ENCODE assay signal across 1 cellular context in the genomic region with DNA sequence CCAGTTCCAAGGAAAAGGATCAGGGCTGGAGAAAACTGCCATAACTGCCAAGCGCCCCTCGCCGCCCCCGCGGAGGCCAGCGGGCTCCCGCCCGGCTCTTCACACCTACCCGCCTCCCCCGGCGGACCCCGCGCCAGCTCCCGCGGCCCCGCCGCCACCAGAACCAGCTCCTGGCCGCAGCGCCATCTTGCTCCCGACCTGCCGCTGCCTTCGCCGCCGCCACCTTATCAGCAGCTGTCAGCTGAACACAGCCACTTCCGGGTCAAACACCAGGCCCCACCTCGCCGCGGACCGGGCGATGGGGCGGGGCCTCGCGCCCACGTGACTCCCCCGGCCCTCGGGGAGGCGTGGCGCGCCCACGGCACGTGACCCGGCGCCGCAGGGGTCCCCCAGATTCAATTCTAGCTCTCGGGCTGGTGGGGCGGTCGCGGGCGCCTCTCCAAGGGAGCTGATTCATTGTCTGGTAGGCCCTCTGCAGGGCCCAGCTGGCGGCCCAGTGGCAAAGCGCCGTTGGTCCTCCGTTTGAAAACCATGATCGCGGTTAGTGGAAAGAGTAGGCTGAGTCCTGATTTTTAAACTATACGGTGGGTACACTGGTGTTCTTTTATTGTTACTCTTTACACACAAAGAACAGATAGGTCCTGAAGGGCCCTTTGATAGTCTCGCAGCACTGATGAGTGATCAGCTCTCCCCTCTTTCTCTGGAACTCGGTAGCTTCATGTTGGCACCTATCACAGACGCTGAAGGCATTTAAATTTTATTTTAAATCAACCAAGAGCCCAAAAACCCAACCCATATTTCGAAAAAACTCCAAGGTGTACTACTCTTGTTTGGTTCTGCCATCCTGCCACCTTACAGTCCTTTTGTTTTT.
TF ChIP-seq lines count a peak whose summit lies in the region.

Gene SYNRG, minus strand, starts transcription at position 249 of the 871 bp plus-strand sequence. Its CDS starts 63 bp downstream, at position 186.

TF ChIP-seq in GM12878, 131 proteins besides CTCF, POLR2A, EP300 and RAD21 (continued from another document and continues in another):
- TF ChIP-seq TBL1XR1 (IDR thresholded peaks at IDR 0.05; ENCODE audit: low read depth, low read length) (peak; percentile 34; the same call in 1 of the 2 replicates), SIN3A (IDR thresholded peaks at IDR 0.05; ENCODE audit: low read depth, low read length) (peak; percentile 84), NFIC (IDR thresholded peaks at IDR 0.05; ENCODE audit: low read depth, low read length) (no peak), CREB1 (IDR thresholded peaks at IDR 0.05; ENCODE audit: low read depth) (peak; percentile 62; the same call in 1 of the 2 replicates), POU2F2 (IDR thresholded peaks at IDR 0.05; ENCODE audit: borderline replicate concordance, low read depth, low read length) (peak; percentile 80; the same call in 1 of the 3 replicates), YY1 (IDR thresholded peaks at IDR 0.05; ENCODE audit: low read depth, low read length) (peak; percentile 97), GATAD2B (conservative IDR thresholded peaks at IDR 0.05; ENCODE audit: low read depth) (peak; percentile 88; the same call in 1 of the 2 replicates), CBX5 (IDR thresholded peaks at IDR 0.05; ENCODE audit: low read depth) (no peak), SIX5 (IDR thresholded peaks at IDR 0.05; ENCODE audit: low read depth, low read length, severe bottlenecking) (peak; percentile 28), WRNIP1 (IDR thresholded peaks at IDR 0.05; ENCODE audit: borderline replicate concordance, low read depth, low read length) (0 out of 2 replicates have a peak, but pooled peaks have one; percentile 27), BMI1 (IDR thresholded peaks at IDR 0.05; ENCODE audit: borderline replicate concordance) (no peak), TAF1 (IDR thresholded peaks at IDR 0.05; ENCODE audit: borderline replicate concordance, low read depth, low read length) (peak; percentile 97), SUZ12 (IDR thresholded peaks at IDR 0.05; ENCODE audit: unreplicated experiment) (no peak), HDAC6 (IDR thresholded peaks at IDR 0.05; ENCODE audit: unreplicated experiment) (no peak), ZNF207 (IDR thresholded peaks at IDR 0.05; ENCODE audit: borderline replicate concordance) (peak; percentile 89), ZNF24 (IDR thresholded peaks at IDR 0.05) (no peak), RELA (IDR thresholded peaks at IDR 0.05; ENCODE audit: borderline replicate concordance, partially characterized antibody) (peak; percentile 97), BACH1 (IDR thresholded peaks at IDR 0.05; ENCODE audit: borderline replicate concordance) (peak; percentile 95), DPF2 (IDR thresholded peaks at IDR 0.05) (peak; percentile 78), MTA3 (IDR thresholded peaks at IDR 0.05; ENCODE audit: borderline replicate concordance, low read length) (0 out of 2 replicates have a peak, but pooled peaks have one; percentile 49), TCF12 (IDR thresholded peaks at IDR 0.05; ENCODE audit: low read depth, low read length) (peak; percentile 80), GABPA (IDR thresholded peaks at IDR 0.05; ENCODE audit: low read depth) (peak; percentile 74), EGR1 (IDR thresholded peaks at IDR 0.05; ENCODE audit: borderline replicate concordance in 1 of 2, low read depth in 2 of 2, low read length in 2 of 2) (peak in 1 of 2 experiments; percentile 24; a peak in 1 of 3 replicates), ATF3 (IDR thresholded peaks at IDR 0.05; ENCODE audit: borderline replicate concordance, extremely low read depth, low read depth, low read length) (peak; percentile 98), ETV6 (conservative IDR thresholded peaks at IDR 0.05 in 1 of 2, IDR thresholded peaks at IDR 0.05 in 1 of 2; ENCODE audit: borderline replicate concordance in 1 of 2, low read depth in 1 of 2) (no peak), FOS (IDR thresholded peaks at IDR 0.05; ENCODE audit: borderline replicate concordance, extremely low read depth, insufficient read length) (peak; percentile 53), NR2C1 (IDR thresholded peaks at IDR 0.05) (peak; percentile 96), POLR2AphosphoS5 (IDR thresholded peaks at IDR 0.05; ENCODE audit: low read length) (peak; percentile 85), NR2F1 (conservative IDR thresholded peaks at IDR 0.05) (peak; percentile 86), CHD2 (IDR thresholded peaks at IDR 0.05; ENCODE audit: borderline replicate concordance, low read depth, low read length) (no peak), SREBF1 (IDR thresholded peaks at IDR 0.05; ENCODE audit: low read length) (peak; percentile 46; the same call in 1 of the 2 replicates), PAX5 (IDR thresholded peaks at IDR 0.05; ENCODE audit: borderline replicate concordance, low read depth, low read length) (peak; percentile 45; the same call in 1 of the 2 replicates), SMARCA5 (IDR thresholded peaks at IDR 0.05) (peak; percentile 62; the same call in 1 of the 2 replicates), SRF (IDR thresholded peaks at IDR 0.05; ENCODE audit: low read depth in 2 of 2, low read length in 2 of 2) (no peak), LARP7 (IDR thresholded peaks at IDR 0.05) (peak; percentile 81), SMC3 (IDR thresholded peaks at IDR 0.05; ENCODE audit: borderline replicate concordance, low read length) (peak; percentile 22; the same call in 1 of the 2 replicates), TCF3 (IDR thresholded peaks at IDR 0.05; ENCODE audit: borderline replicate concordance, insufficient read depth, low read depth, low read length) (peak; percentile 93)
- TF ChIP-seq, protein P1, sequence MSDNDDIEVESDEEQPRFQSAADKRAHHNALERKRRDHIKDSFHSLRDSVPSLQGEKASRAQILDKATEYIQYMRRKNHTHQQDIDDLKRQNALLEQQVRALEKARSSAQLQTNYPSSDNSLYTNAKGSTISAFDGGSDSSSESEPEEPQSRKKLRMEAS (IDR thresholded peaks at IDR 0.05; ENCODE audit: low read depth, low read length), result peak; percentile 99
- TF ChIP-seq, protein P2, sequence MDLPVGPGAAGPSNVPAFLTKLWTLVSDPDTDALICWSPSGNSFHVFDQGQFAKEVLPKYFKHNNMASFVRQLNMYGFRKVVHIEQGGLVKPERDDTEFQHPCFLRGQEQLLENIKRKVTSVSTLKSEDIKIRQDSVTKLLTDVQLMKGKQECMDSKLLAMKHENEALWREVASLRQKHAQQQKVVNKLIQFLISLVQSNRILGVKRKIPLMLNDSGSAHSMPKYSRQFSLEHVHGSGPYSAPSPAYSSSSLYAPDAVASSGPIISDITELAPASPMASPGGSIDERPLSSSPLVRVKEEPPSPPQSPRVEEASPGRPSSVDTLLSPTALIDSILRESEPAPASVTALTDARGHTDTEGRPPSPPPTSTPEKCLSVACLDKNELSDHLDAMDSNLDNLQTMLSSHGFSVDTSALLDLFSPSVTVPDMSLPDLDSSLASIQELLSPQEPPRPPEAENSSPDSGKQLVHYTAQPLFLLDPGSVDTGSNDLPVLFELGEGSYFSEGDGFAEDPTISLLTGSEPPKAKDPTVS (IDR thresholded peaks at IDR 0.05; ENCODE audit: low read depth, low read length), result 0 out of 2 replicates have a peak, but pooled peaks have one; percentile 36
- TF ChIP-seq, protein P3, sequence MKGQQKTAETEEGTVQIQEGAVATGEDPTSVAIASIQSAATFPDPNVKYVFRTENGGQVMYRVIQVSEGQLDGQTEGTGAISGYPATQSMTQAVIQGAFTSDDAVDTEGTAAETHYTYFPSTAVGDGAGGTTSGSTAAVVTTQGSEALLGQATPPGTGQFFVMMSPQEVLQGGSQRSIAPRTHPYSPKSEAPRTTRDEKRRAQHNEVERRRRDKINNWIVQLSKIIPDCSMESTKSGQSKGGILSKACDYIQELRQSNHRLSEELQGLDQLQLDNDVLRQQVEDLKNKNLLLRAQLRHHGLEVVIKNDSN (IDR thresholded peaks at IDR 0.05; ENCODE audit: borderline replicate concordance, extremely low read length, insufficient read depth, low read depth, low read length), result peak; percentile 100
- TF ChIP-seq, protein P4, sequence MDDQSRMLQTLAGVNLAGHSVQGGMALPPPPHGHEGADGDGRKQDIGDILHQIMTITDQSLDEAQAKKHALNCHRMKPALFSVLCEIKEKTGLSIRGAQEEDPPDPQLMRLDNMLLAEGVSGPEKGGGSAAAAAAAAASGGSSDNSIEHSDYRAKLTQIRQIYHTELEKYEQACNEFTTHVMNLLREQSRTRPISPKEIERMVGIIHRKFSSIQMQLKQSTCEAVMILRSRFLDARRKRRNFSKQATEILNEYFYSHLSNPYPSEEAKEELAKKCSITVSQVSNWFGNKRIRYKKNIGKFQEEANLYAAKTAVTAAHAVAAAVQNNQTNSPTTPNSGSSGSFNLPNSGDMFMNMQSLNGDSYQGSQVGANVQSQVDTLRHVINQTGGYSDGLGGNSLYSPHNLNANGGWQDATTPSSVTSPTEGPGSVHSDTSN (IDR thresholded peaks at IDR 0.05; ENCODE audit: insufficient replicate concordance, low read depth, low read length), result peak; percentile 73
- TF ChIP-seq, protein P5, sequence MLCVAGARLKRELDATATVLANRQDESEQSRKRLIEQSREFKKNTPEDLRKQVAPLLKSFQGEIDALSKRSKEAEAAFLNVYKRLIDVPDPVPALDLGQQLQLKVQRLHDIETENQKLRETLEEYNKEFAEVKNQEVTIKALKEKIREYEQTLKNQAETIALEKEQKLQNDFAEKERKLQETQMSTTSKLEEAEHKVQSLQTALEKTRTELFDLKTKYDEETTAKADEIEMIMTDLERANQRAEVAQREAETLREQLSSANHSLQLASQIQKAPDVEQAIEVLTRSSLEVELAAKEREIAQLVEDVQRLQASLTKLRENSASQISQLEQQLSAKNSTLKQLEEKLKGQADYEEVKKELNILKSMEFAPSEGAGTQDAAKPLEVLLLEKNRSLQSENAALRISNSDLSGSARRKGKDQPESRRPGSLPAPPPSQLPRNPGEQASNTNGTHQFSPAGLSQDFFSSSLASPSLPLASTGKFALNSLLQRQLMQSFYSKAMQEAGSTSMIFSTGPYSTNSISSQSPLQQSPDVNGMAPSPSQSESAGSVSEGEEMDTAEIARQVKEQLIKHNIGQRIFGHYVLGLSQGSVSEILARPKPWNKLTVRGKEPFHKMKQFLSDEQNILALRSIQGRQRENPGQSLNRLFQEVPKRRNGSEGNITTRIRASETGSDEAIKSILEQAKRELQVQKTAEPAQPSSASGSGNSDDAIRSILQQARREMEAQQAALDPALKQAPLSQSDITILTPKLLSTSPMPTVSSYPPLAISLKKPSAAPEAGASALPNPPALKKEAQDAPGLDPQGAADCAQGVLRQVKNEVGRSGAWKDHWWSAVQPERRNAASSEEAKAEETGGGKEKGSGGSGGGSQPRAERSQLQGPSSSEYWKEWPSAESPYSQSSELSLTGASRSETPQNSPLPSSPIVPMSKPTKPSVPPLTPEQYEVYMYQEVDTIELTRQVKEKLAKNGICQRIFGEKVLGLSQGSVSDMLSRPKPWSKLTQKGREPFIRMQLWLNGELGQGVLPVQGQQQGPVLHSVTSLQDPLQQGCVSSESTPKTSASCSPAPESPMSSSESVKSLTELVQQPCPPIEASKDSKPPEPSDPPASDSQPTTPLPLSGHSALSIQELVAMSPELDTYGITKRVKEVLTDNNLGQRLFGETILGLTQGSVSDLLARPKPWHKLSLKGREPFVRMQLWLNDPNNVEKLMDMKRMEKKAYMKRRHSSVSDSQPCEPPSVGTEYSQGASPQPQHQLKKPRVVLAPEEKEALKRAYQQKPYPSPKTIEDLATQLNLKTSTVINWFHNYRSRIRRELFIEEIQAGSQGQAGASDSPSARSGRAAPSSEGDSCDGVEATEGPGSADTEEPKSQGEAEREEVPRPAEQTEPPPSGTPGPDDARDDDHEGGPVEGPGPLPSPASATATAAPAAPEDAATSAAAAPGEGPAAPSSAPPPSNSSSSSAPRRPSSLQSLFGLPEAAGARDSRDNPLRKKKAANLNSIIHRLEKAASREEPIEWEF (IDR thresholded peaks at IDR 0.05; ENCODE audit: insufficient replicate concordance, low read depth, low read length), result peak; percentile 7
- TF ChIP-seq, protein P6, sequence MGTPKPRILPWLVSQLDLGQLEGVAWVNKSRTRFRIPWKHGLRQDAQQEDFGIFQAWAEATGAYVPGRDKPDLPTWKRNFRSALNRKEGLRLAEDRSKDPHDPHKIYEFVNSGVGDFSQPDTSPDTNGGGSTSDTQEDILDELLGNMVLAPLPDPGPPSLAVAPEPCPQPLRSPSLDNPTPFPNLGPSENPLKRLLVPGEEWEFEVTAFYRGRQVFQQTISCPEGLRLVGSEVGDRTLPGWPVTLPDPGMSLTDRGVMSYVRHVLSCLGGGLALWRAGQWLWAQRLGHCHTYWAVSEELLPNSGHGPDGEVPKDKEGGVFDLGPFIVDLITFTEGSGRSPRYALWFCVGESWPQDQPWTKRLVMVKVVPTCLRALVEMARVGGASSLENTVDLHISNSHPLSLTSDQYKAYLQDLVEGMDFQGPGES (IDR thresholded peaks at IDR 0.05), result peak; percentile 43; the same call in 1 of the 2 replicates
- TF ChIP-seq, protein P7, sequence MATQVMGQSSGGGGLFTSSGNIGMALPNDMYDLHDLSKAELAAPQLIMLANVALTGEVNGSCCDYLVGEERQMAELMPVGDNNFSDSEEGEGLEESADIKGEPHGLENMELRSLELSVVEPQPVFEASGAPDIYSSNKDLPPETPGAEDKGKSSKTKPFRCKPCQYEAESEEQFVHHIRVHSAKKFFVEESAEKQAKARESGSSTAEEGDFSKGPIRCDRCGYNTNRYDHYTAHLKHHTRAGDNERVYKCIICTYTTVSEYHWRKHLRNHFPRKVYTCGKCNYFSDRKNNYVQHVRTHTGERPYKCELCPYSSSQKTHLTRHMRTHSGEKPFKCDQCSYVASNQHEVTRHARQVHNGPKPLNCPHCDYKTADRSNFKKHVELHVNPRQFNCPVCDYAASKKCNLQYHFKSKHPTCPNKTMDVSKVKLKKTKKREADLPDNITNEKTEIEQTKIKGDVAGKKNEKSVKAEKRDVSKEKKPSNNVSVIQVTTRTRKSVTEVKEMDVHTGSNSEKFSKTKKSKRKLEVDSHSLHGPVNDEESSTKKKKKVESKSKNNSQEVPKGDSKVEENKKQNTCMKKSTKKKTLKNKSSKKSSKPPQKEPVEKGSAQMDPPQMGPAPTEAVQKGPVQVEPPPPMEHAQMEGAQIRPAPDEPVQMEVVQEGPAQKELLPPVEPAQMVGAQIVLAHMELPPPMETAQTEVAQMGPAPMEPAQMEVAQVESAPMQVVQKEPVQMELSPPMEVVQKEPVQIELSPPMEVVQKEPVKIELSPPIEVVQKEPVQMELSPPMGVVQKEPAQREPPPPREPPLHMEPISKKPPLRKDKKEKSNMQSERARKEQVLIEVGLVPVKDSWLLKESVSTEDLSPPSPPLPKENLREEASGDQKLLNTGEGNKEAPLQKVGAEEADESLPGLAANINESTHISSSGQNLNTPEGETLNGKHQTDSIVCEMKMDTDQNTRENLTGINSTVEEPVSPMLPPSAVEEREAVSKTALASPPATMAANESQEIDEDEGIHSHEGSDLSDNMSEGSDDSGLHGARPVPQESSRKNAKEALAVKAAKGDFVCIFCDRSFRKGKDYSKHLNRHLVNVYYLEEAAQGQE (IDR thresholded peaks at IDR 0.05; ENCODE audit: low read depth, low read length), result peak; percentile 37; the same call in 1 of the 2 replicates
- TF ChIP-seq, protein P8, sequence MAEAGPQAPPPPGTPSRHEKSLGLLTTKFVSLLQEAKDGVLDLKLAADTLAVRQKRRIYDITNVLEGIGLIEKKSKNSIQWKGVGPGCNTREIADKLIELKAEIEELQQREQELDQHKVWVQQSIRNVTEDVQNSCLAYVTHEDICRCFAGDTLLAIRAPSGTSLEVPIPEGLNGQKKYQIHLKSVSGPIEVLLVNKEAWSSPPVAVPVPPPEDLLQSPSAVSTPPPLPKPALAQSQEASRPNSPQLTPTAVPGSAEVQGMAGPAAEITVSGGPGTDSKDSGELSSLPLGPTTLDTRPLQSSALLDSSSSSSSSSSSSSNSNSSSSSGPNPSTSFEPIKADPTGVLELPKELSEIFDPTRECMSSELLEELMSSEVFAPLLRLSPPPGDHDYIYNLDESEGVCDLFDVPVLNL (IDR thresholded peaks at IDR 0.05; ENCODE audit: low read depth, low read length), result no peak
